Comparison of ENCODE assay signal across 10 cellular contexts in genomic region chr3:67678665-67679064, GRCh38. TPM values are rescaled to one million over a fixed set of nuclear protein-coding genes. Genes with fewer than 3 reads are reported as not detected.
A peak's percentile ranks its signal among the peaks of the same experiment; 100 is the strongest.
DNase-seq lines count a peak whose midpoint lies in the region; ATAC-seq, FAIRE-seq and TF ChIP-seq lines count a peak whose summit lies in the region.
"Had no signal": no experiment of that assay in that cellular context is flagged by ENCODE, and none has a peak within 500 bp of the region (broad histone marks: within the 10 kb centered on the region; RNA-seq: fewer than 3 reads in every experiment).

No MANE protein-coding gene starts in this region.

- no peaks in the 10 kb centered on the region for H3K36me3 ChIP-seq in naive thymus-derived CD4-positive, alpha-beta T cell (ENCODE audit: control insufficient read depth in 2 of 3, insufficient read depth in 3 of 3, low read length in 3 of 3)
- no peaks in the 10 kb centered on the region for H3K36me3 ChIP-seq in neuronal stem cell (replicated peaks in 1 of 2; ENCODE audit: control insufficient read depth in 2 of 2, insufficient read depth in 2 of 2, low read length in 2 of 2)
- no peaks in the 10 kb centered on the region for H3K36me3 ChIP-seq in vagina
- H3K36me3 ChIP-seq: sigmoid colon had no signal

- FAIRE-seq in urothelium cell line (lab: Jason Lieb, UNC): no peak

- H3K14ac ChIP-seq in neuronal stem cell (ENCODE audit: low read length): no peak overlapping the region

- no peak overlapping the region for H3K4me3 ChIP-seq in naive thymus-derived CD4-positive, alpha-beta T cell (ENCODE audit: low read length)
- H3K4me3 ChIP-seq in neuronal stem cell (ENCODE audit: low read length in 2 of 2): no peak overlapping the region
- no peak overlapping the region for H3K4me3 ChIP-seq in vagina
- H3K4me3 ChIP-seq: sigmoid colon had no signal

- no peak overlapping the region for H2BK12ac ChIP-seq in neuronal stem cell (ENCODE audit: low read length)

- intact Hi-C loops in activated CD4-positive, alpha-beta T cell treated with anti-CD3 and anti-CD28 coated beads, Interleukin-2, amount 10 ng/mL, durations not matched to agents 24 days and 14 days (cut with micrococcal nuclease): no loop called here
- intact Hi-C loops in naive thymus-derived CD4-positive, alpha-beta T cell (cut with micrococcal nuclease): loop anchor here in 1 of 2 donors (1.0 kb wide), 1 partner anchor 14 kb away; no protein-coding TSS in a partner anchor
- intact Hi-C loops in vagina (cut with DNase I): no loop called here

- H3K4me1 Mint-ChIP-seq in activated CD4-positive, alpha-beta T cell treated with anti-CD3 and anti-CD28 coated beads, Interleukin-2, amount 10 ng/mL, durations not matched to agents 7 days and 5 days: peaks cover 26% of the 10 kb centered on the region
- H3K4me1 Mint-ChIP-seq in activated CD4-positive, alpha-beta T cell treated with anti-CD3 and anti-CD28 coated beads, Interleukin-2, amount 10 ng/mL, durations not matched to agents 24 days and 14 days: peaks cover 18% of the 10 kb centered on the region
- H3K4me1 Mint-ChIP-seq in naive thymus-derived CD4-positive, alpha-beta T cell: peaks cover 23 to 75% (median 51%) of the 10 kb centered on the region in 7 donors

- no peak overlapping the region for H3K23ac ChIP-seq in neuronal stem cell (ENCODE audit: low read depth, low read length, poor library complexity)

- no peaks in the 10 kb centered on the region for H3K27me3 ChIP-seq in naive thymus-derived CD4-positive, alpha-beta T cell (ENCODE audit: control insufficient read depth in 2 of 2, insufficient read depth in 2 of 2, low read length in 2 of 2)
- H3K27me3 ChIP-seq in neuronal stem cell (ENCODE audit: control insufficient read depth in 3 of 3, insufficient read depth in 3 of 3, low read depth in 1 of 3, low read length in 3 of 3) (no peaks in the 10 kb centered on the region), vagina (no peaks in the 10 kb centered on the region)
- H3K27me3 ChIP-seq: sigmoid colon had no signal

- peaks cover 21 to 27% of the 10 kb centered on the region in 2 donors for H3K4me1 ChIP-seq in naive thymus-derived CD4-positive, alpha-beta T cell (ENCODE audit: control insufficient read depth in 2 of 2, insufficient read depth in 2 of 2, low read length in 2 of 2)
- H3K4me1 ChIP-seq in neuronal stem cell (ENCODE audit: control insufficient read depth in 2 of 2, insufficient read depth in 1 of 2, low read depth in 1 of 2, low read length in 2 of 2): peaks cover 0 to 2% of the 10 kb centered on the region in 2 donors
- no peaks in the 10 kb centered on the region for H3K4me1 ChIP-seq in vagina
- H3K4me1 ChIP-seq: sigmoid colon had no signal

- H3K27me3 Mint-ChIP-seq in activated CD4-positive, alpha-beta T cell treated with anti-CD3 and anti-CD28 coated beads, Interleukin-2, amount 10 ng/mL, durations not matched to agents 7 days and 5 days: no peaks in the 10 kb centered on the region
- H3K27me3 Mint-ChIP-seq in activated CD4-positive, alpha-beta T cell treated with anti-CD3 and anti-CD28 coated beads, Interleukin-2, amount 10 ng/mL, durations not matched to agents 24 days and 14 days: no peaks in the 10 kb centered on the region
- no peaks in the 10 kb centered on the region for H3K27me3 Mint-ChIP-seq in naive thymus-derived CD4-positive, alpha-beta T cell
- H3K27me3 Mint-ChIP-seq: stimulated activated memory B cell treated with anti-CD40 and anti-IgM and Interleukin-4, amounts not matched to agents 10 μg/mL and 1 μg/mL and 100 μg/mL, for 72 hours had no signal

- CTCF ChIA-PET in activated CD4-positive, alpha-beta T cell treated with anti-CD3 and anti-CD28 coated beads, Interleukin-2, amount 10 ng/mL, durations not matched to agents 7 days and 5 days (lab: Charles Lee): no interaction called here
- CTCF ChIA-PET in naive thymus-derived CD4-positive, alpha-beta T cell (lab: Charles Lee): no interaction called here

- ATAC-seq in GM21447 (IDR thresholded peaks at IDR 0.05; ENCODE audit: unreplicated experiment) (peak; percentile 60), HG03469 (IDR thresholded peaks at IDR 0.05; ENCODE audit: unreplicated experiment) (peak; percentile 88)
- peak; percentile 45 for ATAC-seq in naive thymus-derived CD4-positive, alpha-beta T cell
- ATAC-seq: stimulated activated memory B cell treated with anti-CD40 and anti-IgM and Interleukin-4, amounts not matched to agents 10 μg/mL and 1 μg/mL and 100 μg/mL, for 72 hours had no signal

- no peak overlapping the region for H4K8ac ChIP-seq in neuronal stem cell (ENCODE audit: low read depth, low read length)

- peak overlapping the region; percentile 28 for H3K27ac ChIP-seq in naive thymus-derived CD4-positive, alpha-beta T cell (ENCODE audit: low read depth, low read length)
- no peak overlapping the region for H3K27ac ChIP-seq in neuronal stem cell (replicated peaks; ENCODE audit: low read length)
- no peak overlapping the region for H3K27ac ChIP-seq in vagina
- H3K27ac ChIP-seq: sigmoid colon had no signal

- no peak overlapping the region for H2BK15ac ChIP-seq in neuronal stem cell (ENCODE audit: low read length)

- no peak overlapping the region for H4K91ac ChIP-seq in neuronal stem cell (ENCODE audit: low read depth, low read length, poor library complexity)

- H3K27ac Mint-ChIP-seq in activated CD4-positive, alpha-beta T cell treated with anti-CD3 and anti-CD28 coated beads, Interleukin-2, amount 10 ng/mL, durations not matched to agents 7 days and 5 days: peak overlapping the region; percentile 46
- no peak overlapping the region for H3K27ac Mint-ChIP-seq in activated CD4-positive, alpha-beta T cell treated with anti-CD3 and anti-CD28 coated beads, Interleukin-2, amount 10 ng/mL, durations not matched to agents 24 days and 14 days
- H3K27ac Mint-ChIP-seq in naive thymus-derived CD4-positive, alpha-beta T cell: peak overlapping the region in 8 of 9 donors; percentile 67 to 88 (median 81)
- H3K27ac Mint-ChIP-seq: stimulated activated memory B cell treated with anti-CD40 and anti-IgM and Interleukin-4, amounts not matched to agents 10 μg/mL and 1 μg/mL and 100 μg/mL, for 72 hours had no signal

- peaks cover 4% of the 10 kb centered on the region for H3K9me3 Mint-ChIP-seq in activated CD4-positive, alpha-beta T cell treated with anti-CD3 and anti-CD28 coated beads, Interleukin-2, amount 10 ng/mL, durations not matched to agents 7 days and 5 days
- H3K9me3 Mint-ChIP-seq in activated CD4-positive, alpha-beta T cell treated with anti-CD3 and anti-CD28 coated beads, Interleukin-2, amount 10 ng/mL, durations not matched to agents 24 days and 14 days: peaks cover 7% of the 10 kb centered on the region
- H3K9me3 Mint-ChIP-seq in naive thymus-derived CD4-positive, alpha-beta T cell: peaks cover 0 to 11% (median 5%) of the 10 kb centered on the region in 11 donors

- no peak overlapping the region for H2AFZ ChIP-seq in neuronal stem cell (ENCODE audit: low read length)

- TF ChIP-seq CTCF in vagina (IDR thresholded peaks at IDR 0.05): no peak

- no peak overlapping the region for H3K4me2 ChIP-seq in neuronal stem cell (ENCODE audit: insufficient read depth, low read length, poor library complexity, severe bottlenecking)

- H3K9me3 ChIP-seq in naive thymus-derived CD4-positive, alpha-beta T cell (ENCODE audit: control insufficient read depth in 2 of 3, low read length in 3 of 3): no peaks in the 10 kb centered on the region
- H3K9me3 ChIP-seq in neuronal stem cell (replicated peaks in 1 of 2; ENCODE audit: control insufficient read depth in 2 of 2, insufficient read depth in 1 of 2, low read depth in 1 of 2, low read length in 2 of 2): peaks cover 0 to 2% of the 10 kb centered on the region in 2 donors
- H3K9me3 ChIP-seq in vagina: no peaks in the 10 kb centered on the region
- H3K9me3 ChIP-seq: sigmoid colon had no signal

- no peak overlapping the region for H3K9ac ChIP-seq in neuronal stem cell (ENCODE audit: low read depth, low read length, poor library complexity)

- no peak overlapping the region for H3K4me3 Mint-ChIP-seq in activated CD4-positive, alpha-beta T cell treated with anti-CD3 and anti-CD28 coated beads, Interleukin-2, amount 10 ng/mL, durations not matched to agents 7 days and 5 days
- H3K4me3 Mint-ChIP-seq in activated CD4-positive, alpha-beta T cell treated with anti-CD3 and anti-CD28 coated beads, Interleukin-2, amount 10 ng/mL, durations not matched to agents 24 days and 14 days: no peak overlapping the region
- H3K4me3 Mint-ChIP-seq in naive thymus-derived CD4-positive, alpha-beta T cell: peak overlapping the region; percentile 1 to 64 (median 37)
- H3K4me3 Mint-ChIP-seq: stimulated activated memory B cell treated with anti-CD40 and anti-IgM and Interleukin-4, amounts not matched to agents 10 μg/mL and 1 μg/mL and 100 μg/mL, for 72 hours had no signal

- H3K18ac ChIP-seq in neuronal stem cell (ENCODE audit: low read length): no peak overlapping the region

- no peak overlapping the region for H2BK5ac ChIP-seq in neuronal stem cell (ENCODE audit: low read length)

- peaks cover 18% of the 10 kb centered on the region for H3K36me3 Mint-ChIP-seq in activated CD4-positive, alpha-beta T cell treated with anti-CD3 and anti-CD28 coated beads, Interleukin-2, amount 10 ng/mL, durations not matched to agents 7 days and 5 days (ENCODE audit: low read depth)
- peaks cover 3% of the 10 kb centered on the region for H3K36me3 Mint-ChIP-seq in activated CD4-positive, alpha-beta T cell treated with anti-CD3 and anti-CD28 coated beads, Interleukin-2, amount 10 ng/mL, durations not matched to agents 24 days and 14 days (ENCODE audit: low read depth)
- H3K36me3 Mint-ChIP-seq in naive thymus-derived CD4-positive, alpha-beta T cell: peaks cover 11 to 30% (median 21%) of the 10 kb centered on the region in 5 donors

- POLR2A ChIA-PET in activated CD4-positive, alpha-beta T cell treated with anti-CD3 and anti-CD28 coated beads, Interleukin-2, amount 10 ng/mL, durations not matched to agents 7 days and 5 days (lab: Charles Lee): interaction anchor here (1.1 kb wide), 1 partner anchor 24 kb away, joined by 4 read pairs; no protein-coding TSS in a partner anchor
- POLR2A ChIA-PET in naive thymus-derived CD4-positive, alpha-beta T cell (lab: Charles Lee): interaction anchor here (0.6 to 1.2 kb wide), 3 partner anchors 14 to 57 kb away, joined by 3 to 4 read pairs (median 3); no protein-coding TSS in a partner anchor

- no peaks in the 10 kb centered on the region for H3K79me1 ChIP-seq in neuronal stem cell (ENCODE audit: low read depth, low read length)

- no peak overlapping the region for H2BK120ac ChIP-seq in neuronal stem cell (ENCODE audit: low read depth, low read length)

- no peak overlapping the region for H3K4ac ChIP-seq in neuronal stem cell (ENCODE audit: low read length)

- no peak for TF ChIP-seq POLR2A in vagina (IDR thresholded peaks at IDR 0.05)

- no peak overlapping the region for H2AK5ac ChIP-seq in neuronal stem cell (ENCODE audit: low read depth, low read length)

- DNase-seq in activated CD4-positive, alpha-beta T cell treated with anti-CD3 and anti-CD28 coated beads, Interleukin-2, amount 10 ng/mL, durations not matched to agents 7 days and 5 days: peak; percentile 16
- no peak for DNase-seq in activated CD4-positive, alpha-beta T cell treated with anti-CD3 and anti-CD28 coated beads, Interleukin-2, amount 10 ng/mL, durations not matched to agents 24 days and 14 days
- peak in 3 of 9 donors; percentile 29 to 45 (median 36) for DNase-seq in naive thymus-derived CD4-positive, alpha-beta T cell
- DNase-seq in neuronal stem cell (ENCODE audit: low spot score) (no peak), vagina (ENCODE audit: extremely low spot score in 2 of 2) (no peak), urothelium cell line (ENCODE audit: low spot score) (no peak)
- DNase-seq: sigmoid colon had no signal

RNA-seq across cellular contexts. Expression of gene SUCLG2, which starts 24.3 kb away (rescaled TPM):
- 10 to 100 TPM; 60.0 to 63.1 TPM for total RNA-seq in activated CD4-positive, alpha-beta T cell treated with anti-CD3 and anti-CD28 coated beads, Interleukin-2, amount 10 ng/mL, durations not matched to agents 7 days and 5 days
- 33.2 and 34.6 TPM in 2 replicates for total RNA-seq in activated CD4-positive, alpha-beta T cell treated with anti-CD3 and anti-CD28 coated beads, Interleukin-2, amount 10 ng/mL, durations not matched to agents 24 days and 14 days
- total RNA-seq in naive thymus-derived CD4-positive, alpha-beta T cell: 10 to 100 TPM; 49.7 to 75.9 (median 61.4) TPM
- 10 to 100 TPM; 88.5 to 97.9 TPM for polyA plus RNA-seq in naive thymus-derived CD4-positive, alpha-beta T cell
- polyA plus RNA-seq in neuronal stem cell (2013, experiment 1 of 2): 34.0 TPM
- 35.8 TPM for polyA plus RNA-seq in neuronal stem cell (2013, experiment 2 of 2)
- 29.5 TPM for total RNA-seq in vagina

Comparison
In these comparisons a context has a peak if more than half of its experiments do, and no peak if none do; other contexts are left out.
1. H3K4me3 Mint-ChIP-seq: peak in naive thymus-derived CD4-positive, alpha-beta T cell (10 of 10); none in activated CD4-positive, alpha-beta T cell treated with anti-CD3 and anti-CD28 coated beads, Interleukin-2, amount 10 ng/mL, durations not matched to agents 7 days and 5 days (single experiment) and activated CD4-positive, alpha-beta T cell treated with anti-CD3 and anti-CD28 coated beads, Interleukin-2, amount 10 ng/mL, durations not matched to agents 24 days and 14 days (single experiment).
2. Peak in every context shown above with its lines, with median percentiles within 50 percentile points of each other: ATAC-seq.